Comparison of ENCODE assay signal across 39 cellular contexts in the genomic region with DNA sequence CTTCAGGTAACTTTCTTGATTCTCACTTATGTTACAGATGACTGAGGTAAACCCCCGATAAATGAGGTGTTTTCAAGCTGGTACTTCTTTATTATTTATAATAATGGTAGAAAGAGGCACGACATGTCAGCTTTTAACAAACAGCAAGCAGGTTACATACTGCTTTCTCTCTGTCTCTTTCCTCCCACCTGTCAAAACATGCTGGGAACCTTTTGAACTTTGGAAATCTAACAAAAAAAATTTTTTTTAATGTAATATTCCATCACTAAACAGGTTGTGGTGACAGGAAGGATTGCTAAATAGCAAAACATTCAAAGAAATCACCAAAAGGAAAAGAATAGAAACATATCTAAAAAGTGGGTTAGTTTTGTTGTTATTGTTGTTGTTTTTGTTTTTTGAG.
"Had no signal": no experiment of that assay in that cellular context is flagged by ENCODE, and none has a peak within 500 bp of the region (broad histone marks: within the 10 kb centered on the region; RNA-seq: fewer than 3 reads in every experiment).

No MANE protein-coding gene starts in this region.

- H3K9me3 ChIP-seq: adrenal gland, ascending aorta, body of pancreas, breast epithelium had no signal

- H3K27ac Mint-ChIP-seq: activated naive CD4-positive, alpha-beta T cell treated with anti-CD3 and anti-CD28 coated beads for 36 hours; activated naive CD4-positive, alpha-beta T cell treated with anti-CD3 and anti-CD28 coated beads, Interleukin-2, amount 10 ng/mL, durations not matched to agents 7 days and 5 days; activated naive CD4-positive, alpha-beta T cell treated with anti-CD3 and anti-CD28 coated beads, Interleukin-2, amount 50 U/mL, for 24 hours; activated naive CD4-positive, alpha-beta T cell treated with anti-CD3 and anti-CD28 coated beads, Interleukin-2, amount 50 U/mL, for 72 hours; activated naive CD8-positive, alpha-beta T cell; activated naive CD8-positive, alpha-beta T cell treated with anti-CD3 and anti-CD28 coated beads for 36 hours; activated naive CD8-positive, alpha-beta T cell treated with anti-CD3 and anti-CD28 coated beads, Interleukin-2, amount 10 ng/mL, durations not matched to agents 7 days and 5 days; activated naive CD8-positive, alpha-beta T cell treated with anti-CD3 and anti-CD28 coated beads, Interleukin-2, amount 50 U/mL, for 24 hours; activated T-cell treated with anti-CD3 and anti-CD28 coated beads, Interleukin-2, amount 50 U/mL, for 24 hours; activated T-cell treated with anti-CD3 and anti-CD28 coated beads, Interleukin-2, amount 50 U/mL, for 72 hours; activated T-helper 1 cell treated with anti-CD3 and anti-CD28 coated beads, Interleukin-12 subunit alpha, Interleukin-12 subunit beta, Interleukin-2, Interleukin-4 antibody, amounts not matched to agents 30 ng/mL and 10 ng/mL and 1 ng/mL, durations not matched to agents 14 hours and 24 hours and 36 hours; activated T-helper 17 cell treated with anti-CD3 and anti-CD28 coated beads, Interleukin-2, amount 50 U/mL, for 72 hours; activated T-helper 2 cell treated with anti-CD3 and anti-CD28 coated beads, Interferon-gamma antibody, Interleukin-2, Interleukin-4, amounts not matched to agents 10 μg/mL and 5 μg/mL and 100 μg/mL, durations not matched to agents 14 hours and 24 hours and 36 hours; brain had no signal

- H3K27ac ChIP-seq: adrenal gland, ascending aorta, body of pancreas, brain microvascular endothelial cell, breast epithelium, cardiac muscle cell had no signal

- H3K27me3 Mint-ChIP-seq: activated naive CD4-positive, alpha-beta T cell treated with anti-CD3 and anti-CD28 coated beads, Interleukin-2, amount 10 ng/mL, durations not matched to agents 7 days and 5 days; activated naive CD4-positive, alpha-beta T cell treated with anti-CD3 and anti-CD28 coated beads, Interleukin-2, amount 50 U/mL, for 24 hours; activated naive CD8-positive, alpha-beta T cell; activated naive CD8-positive, alpha-beta T cell treated with anti-CD3 and anti-CD28 coated beads for 36 hours; activated naive CD8-positive, alpha-beta T cell treated with anti-CD3 and anti-CD28 coated beads, Interleukin-2, amount 10 ng/mL, durations not matched to agents 7 days and 5 days; activated naive CD8-positive, alpha-beta T cell treated with anti-CD3 and anti-CD28 coated beads, Interleukin-2, amount 50 U/mL, for 24 hours; activated T-cell treated with anti-CD3 and anti-CD28 coated beads, Interleukin-2, amount 50 U/mL, for 24 hours; activated T-helper 17 cell treated with anti-CD3 and anti-CD28 coated beads, Interleukin-2, amount 50 U/mL, for 72 hours; brain; central memory CD8-positive, alpha-beta T cell had no signal

- H3K36me3 Mint-ChIP-seq: activated naive CD4-positive, alpha-beta T cell treated with anti-CD3 and anti-CD28 coated beads, Interleukin-2, amount 50 U/mL, for 72 hours had no signal

- H3K4me3 ChIP-seq: adrenal gland, ascending aorta, body of pancreas, breast epithelium, cardiac muscle cell had no signal

- H3K4me1 ChIP-seq: adrenal gland, ascending aorta, body of pancreas, breast epithelium had no signal

- ATAC-seq: activated naive CD4-positive, alpha-beta T cell treated with anti-CD3 and anti-CD28 coated beads, Interleukin-2, amount 50 U/mL, for 72 hours; activated naive CD8-positive, alpha-beta T cell treated with anti-CD3 and anti-CD28 coated beads, Interleukin-2, amount 50 U/mL, for 24 hours; activated T-cell treated with anti-CD3 and anti-CD28 coated beads, Interleukin-2, amount 50 U/mL, for 4 hours; activated T-cell treated with anti-CD3 and anti-CD28 coated beads, Interleukin-2, amount 50 U/mL, for 72 hours; activated T-helper 17 cell treated with anti-CD3 and anti-CD28 coated beads, Interleukin-2, amount 50 U/mL, for 72 hours; body of pancreas had no signal

- H3K36me3 ChIP-seq: breast epithelium, cardiac muscle cell had no signal

- H3K9me3 Mint-ChIP-seq: activated naive CD4-positive, alpha-beta T cell treated with anti-CD3 and anti-CD28 coated beads for 36 hours; activated naive CD4-positive, alpha-beta T cell treated with anti-CD3 and anti-CD28 coated beads, Interleukin-2, amount 10 ng/mL, durations not matched to agents 7 days and 5 days; activated naive CD4-positive, alpha-beta T cell treated with anti-CD3 and anti-CD28 coated beads, Interleukin-2, amount 50 U/mL, for 24 hours; activated naive CD4-positive, alpha-beta T cell treated with anti-CD3 and anti-CD28 coated beads, Interleukin-2, amount 50 U/mL, for 72 hours; activated naive CD8-positive, alpha-beta T cell treated with anti-CD3 and anti-CD28 coated beads for 36 hours; activated naive CD8-positive, alpha-beta T cell treated with anti-CD3 and anti-CD28 coated beads, Interleukin-2, amount 10 ng/mL, durations not matched to agents 7 days and 5 days; activated naive CD8-positive, alpha-beta T cell treated with anti-CD3 and anti-CD28 coated beads, Interleukin-2, amount 50 U/mL, for 24 hours; activated T-cell treated with anti-CD3 and anti-CD28 coated beads, Interleukin-2, amount 50 U/mL, for 24 hours; activated T-cell treated with anti-CD3 and anti-CD28 coated beads, Interleukin-2, amount 50 U/mL, for 4 hours; activated T-cell treated with anti-CD3 and anti-CD28 coated beads, Interleukin-2, amount 50 U/mL, for 72 hours; activated T-helper 1 cell treated with anti-CD3 and anti-CD28 coated beads, Interleukin-12 subunit alpha, Interleukin-12 subunit beta, Interleukin-2, Interleukin-4 antibody, amounts not matched to agents 30 ng/mL and 10 ng/mL and 1 ng/mL, durations not matched to agents 14 hours and 24 hours and 36 hours; activated T-helper 17 cell treated with anti-CD3 and anti-CD28 coated beads, Interleukin-2, amount 50 U/mL, for 72 hours; activated T-helper 2 cell treated with anti-CD3 and anti-CD28 coated beads, Interferon-gamma antibody, Interleukin-2, Interleukin-4, amounts not matched to agents 10 μg/mL and 5 μg/mL and 100 μg/mL, durations not matched to agents 14 hours and 24 hours and 36 hours; brain; central memory CD8-positive, alpha-beta T cell had no signal

- H3K4me1 Mint-ChIP-seq: activated naive CD4-positive, alpha-beta T cell treated with anti-CD3 and anti-CD28 coated beads, Interleukin-2, amount 10 ng/mL, durations not matched to agents 7 days and 5 days; activated naive CD4-positive, alpha-beta T cell treated with anti-CD3 and anti-CD28 coated beads, Interleukin-2, amount 50 U/mL, for 24 hours; activated naive CD8-positive, alpha-beta T cell treated with anti-CD3 and anti-CD28 coated beads, Interleukin-2, amount 10 ng/mL, durations not matched to agents 7 days and 5 days; activated naive CD8-positive, alpha-beta T cell treated with anti-CD3 and anti-CD28 coated beads, Interleukin-2, amount 50 U/mL, for 24 hours; activated T-helper 17 cell treated with anti-CD3 and anti-CD28 coated beads, Interleukin-2, amount 50 U/mL, for 72 hours; brain; central memory CD8-positive, alpha-beta T cell had no signal

- H3K4me3 Mint-ChIP-seq: activated naive CD4-positive, alpha-beta T cell treated with anti-CD3 and anti-CD28 coated beads for 36 hours; activated naive CD4-positive, alpha-beta T cell treated with anti-CD3 and anti-CD28 coated beads, Interleukin-2, amount 10 ng/mL, durations not matched to agents 7 days and 5 days; activated naive CD4-positive, alpha-beta T cell treated with anti-CD3 and anti-CD28 coated beads, Interleukin-2, amount 50 U/mL, for 24 hours; activated naive CD8-positive, alpha-beta T cell; activated naive CD8-positive, alpha-beta T cell treated with anti-CD3 and anti-CD28 coated beads for 36 hours; activated naive CD8-positive, alpha-beta T cell treated with anti-CD3 and anti-CD28 coated beads, Interleukin-2, amount 10 ng/mL, durations not matched to agents 7 days and 5 days; activated naive CD8-positive, alpha-beta T cell treated with anti-CD3 and anti-CD28 coated beads, Interleukin-2, amount 50 U/mL, for 24 hours; activated T-cell treated with anti-CD3 and anti-CD28 coated beads, Interleukin-2, amount 50 U/mL, for 24 hours; activated T-cell treated with anti-CD3 and anti-CD28 coated beads, Interleukin-2, amount 50 U/mL, for 4 hours; activated T-cell treated with anti-CD3 and anti-CD28 coated beads, Interleukin-2, amount 50 U/mL, for 72 hours; activated T-helper 1 cell treated with anti-CD3 and anti-CD28 coated beads, Interleukin-12 subunit alpha, Interleukin-12 subunit beta, Interleukin-2, Interleukin-4 antibody, amounts not matched to agents 30 ng/mL and 10 ng/mL and 1 ng/mL, durations not matched to agents 14 hours and 24 hours and 36 hours; activated T-helper 17 cell treated with anti-CD3 and anti-CD28 coated beads, Interleukin-2, amount 50 U/mL, for 72 hours; brain; central memory CD8-positive, alpha-beta T cell had no signal

- H3K27me3 ChIP-seq: adrenal gland, ascending aorta, body of pancreas, brain microvascular endothelial cell, breast epithelium, cardiac muscle cell had no signal

- DNase-seq: activated effector memory CD4-positive, alpha-beta T cell treated with anti-CD3 and anti-CD28 coated beads, Interleukin-2, amount 50 U/mL, for 16 hours; activated effector memory CD4-positive, alpha-beta T cell treated with Interleukin-2 at 50 U/mL for 16 hours; activated gamma-delta T cell; activated gamma-delta T cell treated with Interleukin-2 at 50 U/mL for 16 hours; activated naive CD4-positive, alpha-beta T cell; activated naive CD4-positive, alpha-beta T cell treated with anti-CD3 and anti-CD28 coated beads for 36 hours; activated naive CD4-positive, alpha-beta T cell treated with anti-CD3 and anti-CD28 coated beads, Interleukin-2, amount 10 ng/mL, durations not matched to agents 7 days and 5 days; activated naive CD4-positive, alpha-beta T cell treated with anti-CD3 and anti-CD28 coated beads, Interleukin-2, amount 50 U/mL, for 16 hours; activated naive CD4-positive, alpha-beta T cell treated with Interleukin-2 at 50 U/mL for 16 hours; activated naive CD8-positive, alpha-beta T cell treated with anti-CD3 and anti-CD28 coated beads for 36 hours; activated naive CD8-positive, alpha-beta T cell treated with anti-CD3 and anti-CD28 coated beads, Interleukin-2, amount 10 ng/mL, durations not matched to agents 7 days and 5 days; activated naive CD8-positive, alpha-beta T cell treated with anti-CD3 and anti-CD28 coated beads, Interleukin-2, amount 50 U/mL, for 24 hours; activated T-cell treated with anti-CD3 and anti-CD28 coated beads for 4 hours; activated T-cell treated with anti-CD3 and anti-CD28 coated beads, Interleukin-2, amount 50 U/mL, for 1 hour; activated T-cell treated with anti-CD3 and anti-CD28 coated beads, Interleukin-2, amount 50 U/mL, for 24 hours; activated T-cell treated with anti-CD3 and anti-CD28 coated beads, Interleukin-2, amount 50 U/mL, for 4 hours; activated T-cell treated with anti-CD3 and anti-CD28 coated beads, Interleukin-2, amount 50 U/mL, for 48 hours; activated T-cell treated with anti-CD3 and anti-CD28 coated beads, Interleukin-2, amount 50 U/mL, for 72 hours; adrenal gland; amniotic stem cell; amygdala; anterior cingulate cortex; aorta; body of pancreas; brain microvascular endothelial cell; caudate nucleus; central memory CD4-positive, alpha-beta T cell; cerebellar nuclear complex had no signal
